Comparison of ENCODE assay signal across 13 cellular contexts in the genomic region with DNA sequence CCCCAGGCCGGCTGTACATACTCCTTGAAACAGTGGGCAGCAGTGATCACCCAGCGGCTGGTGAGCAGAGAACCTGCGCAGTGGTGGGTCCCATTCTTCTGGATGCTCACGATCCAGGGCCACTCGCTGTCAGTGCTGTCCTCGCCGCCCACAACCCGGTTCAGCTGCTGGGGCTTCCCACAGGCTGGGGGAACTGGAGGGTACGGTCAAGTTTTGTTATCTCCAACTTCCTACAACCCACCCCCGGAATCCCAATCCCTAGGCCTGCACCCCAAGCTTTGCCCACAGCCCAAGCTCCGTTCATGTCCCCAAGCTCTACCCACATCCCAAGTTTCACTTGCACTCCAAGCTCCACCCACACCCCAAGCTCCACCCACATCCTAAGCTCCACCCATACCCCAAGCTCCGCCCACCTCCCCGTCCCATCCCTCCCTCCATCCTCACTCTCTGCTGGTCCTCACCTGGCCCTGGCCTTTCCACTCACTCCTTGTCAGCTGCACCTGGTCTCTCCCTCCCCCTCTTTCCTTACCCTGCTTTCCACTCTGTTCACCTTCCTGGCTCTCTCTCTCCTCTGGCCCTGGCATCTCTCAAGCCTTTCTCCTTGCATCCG. TPM values are rescaled to one million over a fixed set of nuclear protein-coding genes. Genes with fewer than 3 reads are reported as not detected.
DNase-seq lines count a peak whose midpoint lies in the region; ATAC-seq and TF ChIP-seq lines count a peak whose summit lies in the region.
"Had no signal": no experiment of that assay in that cellular context is flagged by ENCODE, and none has a peak within 500 bp of the region (broad histone marks: within the 10 kb centered on the region; RNA-seq: fewer than 3 reads in every experiment).

No MANE protein-coding gene starts in this region.

- POLR2A ChIA-PET in activated CD4-positive, alpha-beta T cell treated with anti-CD3 and anti-CD28 coated beads for 36 hours (lab: Charles Lee) = no interaction called here

- intact Hi-C loops in activated CD4-positive, alpha-beta T cell treated with anti-CD3 and anti-CD28 coated beads for 36 hours (cut with DNase I, micrococcal nuclease) = no loop called here

- peaks cover 10% of the 10 kb centered on the region for H3K9me3 Mint-ChIP-seq in activated CD4-positive, alpha-beta T cell treated with anti-CD3 and anti-CD28 coated beads for 36 hours (ENCODE audit: low read depth)

- H3K36me3 Mint-ChIP-seq in activated CD4-positive, alpha-beta T cell treated with anti-CD3 and anti-CD28 coated beads for 36 hours (ENCODE audit: low read depth) = no peaks in the 10 kb centered on the region

- peak overlapping the region; percentile 99 for H3K27ac ChIP-seq in parathyroid adenoma
- H3K27ac ChIP-seq: BLaER1 had no signal

- CTCF ChIA-PET in activated CD4-positive, alpha-beta T cell treated with anti-CD3 and anti-CD28 coated beads for 36 hours (lab: Charles Lee) = interaction anchor here (0.8 to 1.7 kb wide), 3 partner anchors 12 to 56 kb away, joined by 3 to 9 read pairs (median 4); no protein-coding TSS in a partner anchor

- peaks cover 4% of the 10 kb centered on the region for H3K4me1 ChIP-seq in parathyroid adenoma

- no peak for TF ChIP-seq CTCF in parathyroid adenoma (IDR thresholded peaks at IDR 0.05)

- H3K27me3 ChIP-seq in H7 (ENCODE audit: control insufficient read depth, insufficient read depth, low read length) = peaks cover 18% of the 10 kb centered on the region; the same call in 1 of the 2 replicates
- no peaks in the 10 kb centered on the region for H3K27me3 ChIP-seq in parathyroid adenoma (ENCODE audit: control insufficient read depth, insufficient read depth, low read length)

- H3K4me1 Mint-ChIP-seq in activated CD4-positive, alpha-beta T cell treated with anti-CD3 and anti-CD28 coated beads for 36 hours = peaks cover 4% of the 10 kb centered on the region

- H3K79me2 ChIP-seq in parathyroid adenoma = no peaks in the 10 kb centered on the region

- in situ Hi-C loops in ACHN (cut with HindIII; ENCODE audit: low pct_ligation_motif_present, low pct_unique_long_range_greater_than_20kb, low sequenced_read_pairs) (no loop called here), G401 (cut with HindIII; ENCODE audit: low sequenced_read_pairs) (no loop called here)

- no peak overlapping the region for H2AFZ ChIP-seq in parathyroid adenoma

- no peaks in the 10 kb centered on the region for H3K36me3 ChIP-seq in H7 (replicated peaks; ENCODE audit: control insufficient read depth, insufficient read depth, low read length)
- H3K36me3 ChIP-seq in parathyroid adenoma (ENCODE audit: control insufficient read depth, insufficient read depth, low read length) = no peaks in the 10 kb centered on the region
- H3K36me3 ChIP-seq: BLaER1 had no signal

- no peak overlapping the region for H3K4me3 Mint-ChIP-seq in activated CD4-positive, alpha-beta T cell treated with anti-CD3 and anti-CD28 coated beads for 36 hours
- H3K4me3 Mint-ChIP-seq: stimulated activated memory B cell treated with anti-CD40 and anti-IgM and Interleukin-4, amounts not matched to agents 10 μg/mL and 1 μg/mL and 100 μg/mL, for 72 hours had no signal

- DNase-seq in activated CD4-positive, alpha-beta T cell treated with anti-CD3 and anti-CD28 coated beads for 36 hours = peak; percentile 58
- DNase-seq in activated CD4-positive, alpha-beta T cell treated with anti-CD3 and anti-CD28 coated beads for 4 hours = no peak
- DNase-seq in H7 (peak; percentile 90), ACHN (no peak), SIG-M5 treated with dmso at 0.1 percent for 504 hours (lab: John Stamatoyannopoulos, UW; ENCODE audit: unreplicated experiment) (no peak), G401 (ENCODE audit: low spot score) (no peak)
- peak; percentile 51 to 66 for DNase-seq in activated T-cell treated with anti-CD3 and anti-CD28 coated beads, Interleukin-2, amount 50 U/mL, for 48 hours
- DNase-seq: mesenchymal stem cell, NCI-H69 had no signal

- H3K27me3 Mint-ChIP-seq in activated CD4-positive, alpha-beta T cell treated with anti-CD3 and anti-CD28 coated beads for 36 hours = peaks cover 5% of the 10 kb centered on the region

- peak; percentile 57 for ATAC-seq in activated CD4-positive, alpha-beta T cell treated with anti-CD3 and anti-CD28 coated beads for 36 hours
- ATAC-seq: stimulated activated memory B cell treated with anti-CD40 and anti-IgM and Interleukin-4, amounts not matched to agents 10 μg/mL and 1 μg/mL and 100 μg/mL, for 72 hours had no signal

- H3K4me2 ChIP-seq in parathyroid adenoma (ENCODE audit: low read length) = no peak overlapping the region
- H3K4me2 ChIP-seq: BLaER1 had no signal

- H3K4me3 ChIP-seq in H7 (ENCODE audit: insufficient read depth, low read depth, low read length) (no peak overlapping the region), parathyroid adenoma (ENCODE audit: low read depth, low read length) (no peak overlapping the region)
- H3K4me3 ChIP-seq: BLaER1 had no signal

- H3K9ac ChIP-seq in parathyroid adenoma = no peak overlapping the region
- H3K9ac ChIP-seq: BLaER1 had no signal

- no peaks in the 10 kb centered on the region for H3K9me3 ChIP-seq in parathyroid adenoma (ENCODE audit: control insufficient read depth, low read length)

- H3K27ac Mint-ChIP-seq in activated CD4-positive, alpha-beta T cell treated with anti-CD3 and anti-CD28 coated beads for 36 hours = no peak overlapping the region
- H3K27ac Mint-ChIP-seq: stimulated activated memory B cell treated with anti-CD40 and anti-IgM and Interleukin-4, amounts not matched to agents 10 μg/mL and 1 μg/mL and 100 μg/mL, for 72 hours had no signal

RNA-seq across cellular contexts. Expression of a gene that starts 1.8 kb away (rescaled TPM):
- total RNA-seq in activated CD4-positive, alpha-beta T cell treated with anti-CD3 and anti-CD28 coated beads for 36 hours = not detected
- 0.80 and 0.85 TPM in 2 replicates for total RNA-seq in H7 (2014; rRNA removed; shearing (Covaris generic))
- total RNA-seq in G401 (2014; rRNA removed; shearing (Covaris generic)) = not detected in 2 replicates
- total RNA-seq: fibroblast of villous mesenchyme had no signal

RNA-seq across cellular contexts. Expression of a gene that starts 26.1 kb away (rescaled TPM):
- 1 to 10 TPM in 1 of 2 experiments, under 1 TPM in 1; 0.65 to 1.2 TPM for total RNA-seq in activated CD4-positive, alpha-beta T cell treated with anti-CD3 and anti-CD28 coated beads for 36 hours
- not detected in 2 replicates for total RNA-seq in H7 (2014; rRNA removed; shearing (Covaris generic))
- total RNA-seq in G401 (2014; rRNA removed; shearing (Covaris generic)) = not detected in 2 replicates

RNA-seq across cellular contexts. Expression of a gene that starts 26.8 kb away (rescaled TPM):
- total RNA-seq in activated CD4-positive, alpha-beta T cell treated with anti-CD3 and anti-CD28 coated beads for 36 hours = 10 to 100 TPM; 16.8 to 17.3 TPM
- total RNA-seq in H7 (2014; rRNA removed; shearing (Covaris generic)) = 55.2 and 94.1 TPM in 2 replicates
- total RNA-seq in G401 (2014; rRNA removed; shearing (Covaris generic)) = 91.6 and 137 TPM in 2 replicates

RNA-seq across cellular contexts. Expression of a gene that starts 39.1 kb away (rescaled TPM):
- under 1 TPM; 0.69 to 0.71 TPM for total RNA-seq in activated CD4-positive, alpha-beta T cell treated with anti-CD3 and anti-CD28 coated beads for 36 hours
- 0.42 and 1.5 TPM in 2 replicates for total RNA-seq in H7 (2014; rRNA removed; shearing (Covaris generic))
- total RNA-seq in G401 (2014; rRNA removed; shearing (Covaris generic)) = not detected in 2 replicates

RNA-seq across cellular contexts. Expression of a gene that starts 55.6 kb away (rescaled TPM):
- 10 to 100 TPM; 26.6 to 37.9 TPM for total RNA-seq in activated CD4-positive, alpha-beta T cell treated with anti-CD3 and anti-CD28 coated beads for 36 hours
- 22.7 and 33.5 TPM in 2 replicates for total RNA-seq in H7 (2014; rRNA removed; shearing (Covaris generic))
- total RNA-seq in G401 (2014; rRNA removed; shearing (Covaris generic)) = 51.8 and 52.7 TPM in 2 replicates

Comparison
In these comparisons a context has a peak if more than half of its experiments do, and no peak if none do; other contexts are left out.
1. DNase-seq: peak in activated CD4-positive, alpha-beta T cell treated with anti-CD3 and anti-CD28 coated beads for 36 hours (single experiment), H7 (single experiment) and activated T-cell treated with anti-CD3 and anti-CD28 coated beads, Interleukin-2, amount 50 U/mL, for 48 hours (2 of 2); none in activated CD4-positive, alpha-beta T cell treated with anti-CD3 and anti-CD28 coated beads for 4 hours (0 of 2), ACHN (single experiment), SIG-M5 treated with dmso at 0.1 percent for 504 hours (single experiment) and G401 (single experiment).